24 cellular contexts compared by ENCODE assay signal in genomic region chr16:18839555-18839954, GRCh38. TPM values are rescaled to one million over a fixed set of nuclear protein-coding genes. Genes with fewer than 3 reads are reported as not detected.
DNase-seq lines count a peak whose midpoint lies in the region; ATAC-seq, FAIRE-seq and TF ChIP-seq lines count a peak whose summit lies in the region.
"Had no signal": no experiment of that assay in that cellular context is flagged by ENCODE, and none has a peak within 500 bp of the region (broad histone marks: within the 10 kb centered on the region; RNA-seq: fewer than 3 reads in every experiment).

No MANE protein-coding gene starts in this region.

- H3K79me2 ChIP-seq in GM23338 (replicated peaks; ENCODE audit: insufficient read depth), result peaks cover 10% of the 10 kb centered on the region

- H3K27me3 Mint-ChIP-seq in GM23338 (ENCODE audit: insufficient read depth, low read depth, poor library complexity), result peaks cover 6% of the 10 kb centered on the region
- H3K27me3 Mint-ChIP-seq: activated B cell treated with CpG ODN at 0.5 μM for 24 hours had no signal

- no peaks in the 10 kb centered on the region for H3K9me3 ChIP-seq in breast epithelium
- no peaks in the 10 kb centered on the region for H3K9me3 ChIP-seq in prostate gland
- H3K9me3 ChIP-seq: gastroesophageal sphincter, vagina had no signal

- TF ChIP-seq CTCF in GM23338 (conservative IDR thresholded peaks at IDR 0.05; ENCODE audit: low read depth in 2 of 2) (no peak), breast epithelium (IDR thresholded peaks at IDR 0.05) (no peak), prostate gland (IDR thresholded peaks at IDR 0.05) (no peak)

- H3K9me2 ChIP-seq in GM23338 (ENCODE audit: insufficient read depth), result no peaks in the 10 kb centered on the region

- no peaks in the 10 kb centered on the region; the same call in 2 of the 3 replicates for H3K4me1 Mint-ChIP-seq in GM23338
- H3K4me1 Mint-ChIP-seq: activated B cell treated with CpG ODN at 0.5 μM for 24 hours, nephron progenitor cell had no signal

- intact Hi-C loops in breast epithelium (cut with DNase I; ENCODE audit: low total_unique reads) (no loop called here), prostate gland (cut with DNase I) (no loop called here)

- H3K4me3 Mint-ChIP-seq in GM23338, result no peak overlapping the region
- H3K4me3 Mint-ChIP-seq: activated B cell treated with CpG ODN at 0.5 μM for 24 hours; CD8-positive, alpha-beta T cell; nephron progenitor cell; T-helper 1 cell treated with Interleukin-12 subunit alpha and Interleukin-12 subunit beta and Interleukin-4 antibody, amounts not matched to agents 30 μg/mL and 1 μg/mL, for 36 hours had no signal

- peaks cover 9% of the 10 kb centered on the region; the same call in 1 of the 2 replicates for H4K20me1 ChIP-seq in GM23338 (replicated peaks; ENCODE audit: insufficient read depth)

- H3K4me2 ChIP-seq in GM23338, result no peak overlapping the region

- H2AFZ ChIP-seq in GM23338, result no peak overlapping the region

- H3F3A ChIP-seq in GM23338 (replicated peaks; ENCODE audit: low read depth), result no peaks in the 10 kb centered on the region

- no peak for FAIRE-seq in urothelium cell line (lab: Jason Lieb, UNC)
- FAIRE-seq: GM18507 had no signal

- no peaks in the 10 kb centered on the region for H3K27me3 ChIP-seq in GM23338 (ENCODE audit: insufficient read depth)
- H3K27me3 ChIP-seq in breast epithelium, result no peaks in the 10 kb centered on the region
- H3K27me3 ChIP-seq in prostate gland (replicated peaks; ENCODE audit: insufficient read depth), result no peaks in the 10 kb centered on the region
- H3K27me3 ChIP-seq: gastroesophageal sphincter, vagina had no signal

- peak; percentile 56 for DNase-seq in GM23338 (ENCODE audit: low spot score)
- DNase-seq in breast epithelium (ENCODE audit: low spot score in 2 of 2), result peak in 1 of 2 donors; percentile 23
- peak; percentile 78 for DNase-seq in left lobe of liver (ENCODE audit: low spot score)
- peak; percentile 27 for DNase-seq in prostate gland (ENCODE audit: low spot score)
- no peak for DNase-seq in NCI-H2081 (lab: John Stamatoyannopoulos, UW)
- no peak for DNase-seq in cortex of kidney (lab: John Stamatoyannopoulos, UW)
- DNase-seq in urothelium cell line (ENCODE audit: low spot score), result no peak
- no peak for DNase-seq in activated CD4-positive, alpha-beta T cell treated with anti-CD3 and anti-CD28 coated beads for 4 hours
- DNase-seq: activated B cell treated with CpG ODN at 0.5 μM for 24 hours; amygdala; CD8-positive, alpha-beta T cell; DMS79 treated with DMSO at 0.1 percent for 48 hours; NCI-H2029; NCI-H524; nephron progenitor cell; retina; SHP77 treated with DMSO at 0.1 percent for 48 hours; stimulated activated CD4-positive, alpha-beta T cell treated with anti-CD3 and anti-CD28 coated beads, Interleukin-15, amount 100 ng/mL, for 24 hours; stimulated activated naive CD4-positive, alpha-beta T cell treated with Interleukin-2 at 50 U/mL for 16 hours had no signal

- H3K4me1 ChIP-seq in GM23338 (ENCODE audit: insufficient read depth), result no peaks in the 10 kb centered on the region
- no peaks in the 10 kb centered on the region for H3K4me1 ChIP-seq in breast epithelium
- H3K4me1 ChIP-seq in prostate gland (replicated peaks), result no peaks in the 10 kb centered on the region
- H3K4me1 ChIP-seq: vagina had no signal

- no peak for TF ChIP-seq POLR2A in breast epithelium (IDR thresholded peaks at IDR 0.05)
- TF ChIP-seq POLR2A in prostate gland (IDR thresholded peaks at IDR 0.05), result no peak

- H3K27ac Mint-ChIP-seq in GM23338, result peak overlapping the region; percentile 87; the same call in 1 of the 2 replicates
- H3K27ac Mint-ChIP-seq: activated B cell treated with CpG ODN at 0.5 μM for 24 hours; activated T-helper 2 cell treated with anti-CD3 and anti-CD28 coated beads, Interferon-gamma antibody, Interleukin-2, Interleukin-4, amounts not matched to agents 10 μg/mL and 5 μg/mL and 100 μg/mL, durations not matched to agents 14 hours and 24 hours and 36 hours; CD8-positive, alpha-beta T cell; nephron progenitor cell; T-helper 1 cell treated with Interleukin-12 subunit alpha and Interleukin-12 subunit beta and Interleukin-4 antibody, amounts not matched to agents 30 μg/mL and 1 μg/mL, for 36 hours had no signal

- peaks cover 81% of the 10 kb centered on the region for H3K36me3 ChIP-seq in GM23338 (ENCODE audit: insufficient read depth)
- H3K36me3 ChIP-seq in breast epithelium, result peaks cover 9% of the 10 kb centered on the region
- peaks cover 13 to 21% of the 10 kb centered on the region in 2 donors for H3K36me3 ChIP-seq in prostate gland

- ATAC-seq in GM23338 (peak; percentile 68), left lobe of liver (peak; percentile 90)
- ATAC-seq: CD8-positive, alpha-beta T cell; gastroesophageal sphincter had no signal

- H3K27ac ChIP-seq in GM23338 (ENCODE audit: low read depth), result peak overlapping the region; percentile 52; the same call in 1 of the 2 replicates
- peak overlapping the region; percentile 1 to 56 for H3K27ac ChIP-seq in breast epithelium
- H3K27ac ChIP-seq in prostate gland, result peak overlapping the region in 1 of 2 donors; percentile 13
- H3K27ac ChIP-seq: gastroesophageal sphincter, vagina had no signal

- 53% methylated on average over 6 of the region's 6 CpGs for WGBS in prostate gland

- H3K9me3 Mint-ChIP-seq in GM23338, result no peaks in the 10 kb centered on the region
- H3K9me3 Mint-ChIP-seq: activated B cell treated with CpG ODN at 0.5 μM for 24 hours; activated T-helper 2 cell treated with anti-CD3 and anti-CD28 coated beads, Interferon-gamma antibody, Interleukin-2, Interleukin-4, amounts not matched to agents 10 μg/mL and 5 μg/mL and 100 μg/mL, durations not matched to agents 14 hours and 24 hours and 36 hours; CD8-positive, alpha-beta T cell; nephron progenitor cell; T-helper 1 cell treated with Interleukin-12 subunit alpha and Interleukin-12 subunit beta and Interleukin-4 antibody, amounts not matched to agents 30 μg/mL and 1 μg/mL, for 36 hours had no signal

- H3K36me3 Mint-ChIP-seq in GM23338 (ENCODE audit: low read depth), result peaks cover 87% of the 10 kb centered on the region

- no peak overlapping the region for H3K4me3 ChIP-seq in GM23338
- no peak overlapping the region for H3K4me3 ChIP-seq in breast epithelium
- H3K4me3 ChIP-seq in prostate gland, result no peak overlapping the region
- H3K4me3 ChIP-seq: gastroesophageal sphincter, vagina had no signal

TF ChIP-seq in GM23338, 12 proteins besides CTCF, POLR2A, EP300 and RAD21 (continues in another document):
- TF ChIP-seq NANOG (IDR thresholded peaks at IDR 0.05; ENCODE audit: borderline replicate concordance), result no peak
- no peak for TF ChIP-seq EZH2phosphoT487 (IDR thresholded peaks at IDR 0.05; ENCODE audit: unreplicated experiment)

RNA-seq across cellular contexts. Expression of gene ARL6IP1, which starts 38.2 kb away (rescaled TPM):
- 250 and 270 TPM in 2 replicates for total RNA-seq in GM23338 (2014; rRNA removed; shearing (Covaris generic))
- polyA plus RNA-seq in GM23338 (2016; fragmentation: Nextera tagmentation; extraction: Ambion mirVana), result 160 and 192 TPM in 2 replicates
- total RNA-seq in breast epithelium (100 to 1,000 TPM; 199 to 368 (median 302) TPM), left lobe of liver (93.3 TPM), prostate gland (100 to 1,000 TPM; 226 to 298 TPM)

RNA-seq across cellular contexts. Expression of gene RPS15A, which starts 49.4 kb away (rescaled TPM):
- total RNA-seq in GM23338 (2014; rRNA removed; shearing (Covaris generic)), result 1,984 and 2,171 TPM in 2 replicates
- polyA plus RNA-seq in GM23338 (2016; fragmentation: Nextera tagmentation; extraction: Ambion mirVana), result 2,163 and 2,303 TPM in 2 replicates
- 1,000 to 10,000 TPM; 2,031 to 3,077 (median 2,955) TPM for total RNA-seq in breast epithelium
- total RNA-seq in left lobe of liver, result 375 TPM
- 1,000 to 10,000 TPM in 1 of 2 donors, 100 to 1,000 TPM in 1; 836 to 2,411 TPM for total RNA-seq in prostate gland

Comparison
In these comparisons a context has a peak if more than half of its experiments do, and no peak if none do; other contexts are left out.
1. DNase-seq: peak in GM23338 (single experiment), left lobe of liver (single experiment) and prostate gland (single experiment); none in NCI-H2081 (0 of 2), cortex of kidney (single experiment), urothelium cell line (single experiment) and activated CD4-positive, alpha-beta T cell treated with anti-CD3 and anti-CD28 coated beads for 4 hours (0 of 2).